In the genomic region with DNA sequence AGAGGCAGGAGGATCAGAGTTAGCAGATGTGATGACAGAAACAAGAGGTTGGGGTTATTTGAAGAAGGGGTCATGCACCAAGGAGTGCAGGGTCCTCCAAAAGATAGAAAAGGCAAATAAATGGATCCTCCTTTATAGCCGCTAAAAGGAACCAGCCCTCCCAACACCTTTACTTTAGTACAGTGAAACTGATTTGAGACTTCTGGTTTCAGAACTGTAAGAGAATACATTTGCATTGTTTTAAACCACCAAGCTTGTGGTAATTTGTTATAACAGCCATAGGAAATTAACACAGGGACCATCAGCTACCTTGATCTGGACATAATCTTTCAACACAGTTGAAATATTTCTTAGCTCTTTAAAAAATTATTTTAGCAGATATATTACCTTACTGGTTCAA, we compare ENCODE assay signal across 16 cellular contexts.
DNase-seq lines count a peak whose midpoint lies in the region; ATAC-seq and TF ChIP-seq lines count a peak whose summit lies in the region.
"Had no signal": no experiment of that assay in that cellular context is flagged by ENCODE, and none has a peak within 500 bp of the region (broad histone marks: within the 10 kb centered on the region; RNA-seq: fewer than 3 reads in every experiment).

No MANE protein-coding gene starts in this region.

- H3K36me3 Mint-ChIP-seq in memory B cell: no peaks in the 10 kb centered on the region

- H3K4me1 ChIP-seq in left ventricle myocardium inferior: peaks cover 30% of the 10 kb centered on the region
- H3K4me1 ChIP-seq: left lung had no signal

- H3K4me3 Mint-ChIP-seq in memory B cell: peak overlapping the region; percentile 11
- H3K4me3 Mint-ChIP-seq: nephron progenitor cell had no signal

- H3K27me3 Mint-ChIP-seq in memory B cell: no peaks in the 10 kb centered on the region

- H3K9me3 Mint-ChIP-seq in memory B cell: no peaks in the 10 kb centered on the region
- H3K9me3 Mint-ChIP-seq: nephron progenitor cell had no signal

- H3K4me1 Mint-ChIP-seq in memory B cell: peaks cover 18% of the 10 kb centered on the region
- H3K4me1 Mint-ChIP-seq: nephron progenitor cell had no signal

- no peaks in the 10 kb centered on the region for H3K9me3 ChIP-seq in left ventricle myocardium inferior (replicated peaks)
- H3K9me3 ChIP-seq: left lung had no signal

- H3K27ac ChIP-seq in left ventricle myocardium inferior (replicated peaks): no peak overlapping the region
- H3K27ac ChIP-seq: C4-2B, cardiac muscle cell, left lung had no signal

- ATAC-seq in GM18909 (IDR thresholded peaks at IDR 0.05; ENCODE audit: poor library complexity, unreplicated experiment) (peak; percentile 57), GM21619 (IDR thresholded peaks at IDR 0.05; ENCODE audit: unreplicated experiment) (peak; percentile 45), HG03095 (IDR thresholded peaks at IDR 0.05; ENCODE audit: unreplicated experiment) (peak; percentile 35), memory B cell (ENCODE audit: low read depth) (peak; percentile 57), left lobe of liver (no peak)
- ATAC-seq: left lung had no signal

- H3K36me3 ChIP-seq in left ventricle myocardium inferior: no peaks in the 10 kb centered on the region
- H3K36me3 ChIP-seq: cardiac muscle cell, left lung had no signal

- no peak overlapping the region for H3K27ac Mint-ChIP-seq in memory B cell
- H3K27ac Mint-ChIP-seq: nephron progenitor cell had no signal

- intact Hi-C loops in left ventricle myocardium inferior (cut with micrococcal nuclease): no loop called here

- H3K27me3 ChIP-seq in left ventricle myocardium inferior (ENCODE audit: low read depth): no peaks in the 10 kb centered on the region
- H3K27me3 ChIP-seq: cardiac muscle cell, left lung had no signal

- no peak overlapping the region for H3K4me3 ChIP-seq in left ventricle myocardium inferior
- H3K4me3 ChIP-seq: cardiac muscle cell, left lung had no signal

- no peak for TF ChIP-seq CTCF in left ventricle myocardium inferior (IDR thresholded peaks at IDR 0.05; ENCODE audit: borderline replicate concordance)

- DNase-seq in memory B cell (ENCODE audit: low spot score in 2 of 2) (no peak), left ventricle myocardium inferior (no peak), left lobe of liver (ENCODE audit: low spot score) (no peak), SHP77 treated with DMSO at 0.1 percent for 48 hours (lab: John Stamatoyannopoulos, UW) (no peak)
- no peak for DNase-seq in stimulated activated CD4-positive, alpha-beta T cell treated with anti-CD3 and anti-CD28 coated beads, Interleukin-4, amount 100 ng/mL, for 1 hour
- DNase-seq: activated naive CD4-positive, alpha-beta T cell treated with anti-CD3 and anti-CD28 coated beads, Interleukin-2, amount 50 U/mL, for 16 hours; glutamatergic neuron; left lung; NCI-H510A treated with DMSO at 0.1 percent for 48 hours; nephron progenitor cell; Right ventricle myocardium superior had no signal
